In genomic region chr4:56147371-56147770, GRCh38 we compare ENCODE assay signal across 1 cellular context.
TF ChIP-seq lines count a peak whose summit lies in the region.

No MANE protein-coding gene starts in this region.

TF ChIP-seq in SK-N-SH, 30 proteins besides CTCF, POLR2A, EP300 and RAD21 (continued from another document):
- TF ChIP-seq PBX3 (IDR thresholded peaks at IDR 0.05) (no peak), SMC3 (IDR thresholded peaks at IDR 0.05; ENCODE audit: low read depth, low read length) (no peak), NRF1 (IDR thresholded peaks at IDR 0.05; ENCODE audit: low read depth, low read length) (no peak)
